16 cellular contexts compared by ENCODE assay signal in genomic region chr11:104609766-104610165, GRCh38.
DNase-seq lines count a peak whose midpoint lies in the region; ATAC-seq and TF ChIP-seq lines count a peak whose summit lies in the region.
"Had no signal": no experiment of that assay in that cellular context is flagged by ENCODE, and none has a peak within 500 bp of the region (broad histone marks: within the 10 kb centered on the region; RNA-seq: fewer than 3 reads in every experiment).

No MANE protein-coding gene starts in this region.

- intact Hi-C loops in heart left ventricle (cut with DNase I) (loop anchor here in 2 of 10 donors (10.0 kb wide), 1 partner anchor 1255 kb away; no protein-coding TSS in a partner anchor), right cardiac atrium (cut with DNase I) (no loop called here), adrenal gland (cut with DNase I) (no loop called here)

- H3K36me3 ChIP-seq in heart left ventricle (no peaks in the 10 kb centered on the region), adrenal gland (replicated peaks in 1 of 2) (no peaks in the 10 kb centered on the region), tibial nerve (no peaks in the 10 kb centered on the region), SJCRH30 (no peaks in the 10 kb centered on the region)
- H3K36me3 ChIP-seq: BLaER1, lower lobe of right lung had no signal

- H3K27ac ChIP-seq in heart left ventricle (peak overlapping the region in 7 of 12 donors; percentile 10 to 78 (median 42)), right cardiac atrium (ENCODE audit: low read length) (no peak overlapping the region), adrenal gland (peak overlapping the region in 3 of 5 donors; percentile 2 to 55 (median 3)), tibial nerve (peak overlapping the region in 3 of 4 donors; percentile 42 to 72 (median 45)), SJCRH30 (no peak overlapping the region)
- H3K27ac ChIP-seq: BLaER1, epithelial cell of prostate, lower lobe of right lung had no signal

- peaks cover 0 to 18% (median 14%) of the 10 kb centered on the region in 12 donors for H3K4me1 ChIP-seq in heart left ventricle
- no peaks in the 10 kb centered on the region for H3K4me1 ChIP-seq in right cardiac atrium (ENCODE audit: control insufficient read depth, insufficient read depth, low read length)
- H3K4me1 ChIP-seq in adrenal gland (replicated peaks in 1 of 2), result peaks cover 0 to 10% of the 10 kb centered on the region in 2 donors
- peaks cover 0 to 18% (median 0%) of the 10 kb centered on the region in 4 donors for H3K4me1 ChIP-seq in tibial nerve
- H3K4me1 ChIP-seq in SJCRH30, result no peaks in the 10 kb centered on the region
- H3K4me1 ChIP-seq: BLaER1 had no signal

- no peak for ATAC-seq in heart left ventricle
- no peak for ATAC-seq in right cardiac atrium
- ATAC-seq in activated naive CD4-positive, alpha-beta T cell treated with anti-CD3 and anti-CD28 coated beads, Interleukin-2, amount 50 U/mL, for 72 hours, result no peak
- ATAC-seq in HG03469 (IDR thresholded peaks at IDR 0.05; ENCODE audit: unreplicated experiment), result no peak

- 19 to 27% (median 22%) methylated on average over 1 of the region's 1 CpG for WGBS in heart left ventricle, 4 donors
- 18% methylated on average over 1 of the region's 1 CpG for WGBS in right cardiac atrium
- WGBS in adrenal gland, 4 donors, result 42 to 45% (median 43%) methylated on average over 1 of the region's 1 CpG
- 3 to 6% methylated on average over 1 of the region's 1 CpG for WGBS in tibial nerve, 2 donors

- no peak overlapping the region for H3K27ac Mint-ChIP-seq in activated naive CD4-positive, alpha-beta T cell treated with anti-CD3 and anti-CD28 coated beads, Interleukin-2, amount 50 U/mL, for 72 hours
- H3K27ac Mint-ChIP-seq: activated T-helper 2 cell treated with anti-CD3 and anti-CD28 coated beads, Interferon-gamma antibody, Interleukin-2, Interleukin-4, amounts not matched to agents 10 μg/mL and 5 μg/mL and 100 μg/mL, durations not matched to agents 14 hours and 24 hours and 36 hours; type B pancreatic cell had no signal

- TF ChIP-seq EP300 in tibial nerve (IDR thresholded peaks at IDR 0.05), result no peak

- H3K9me3 ChIP-seq in heart left ventricle (no peaks in the 10 kb centered on the region), right cardiac atrium (ENCODE audit: control insufficient read depth, low read length) (no peaks in the 10 kb centered on the region), adrenal gland (replicated peaks in 1 of 3) (no peaks in the 10 kb centered on the region), tibial nerve (no peaks in the 10 kb centered on the region), SJCRH30 (replicated peaks) (no peaks in the 10 kb centered on the region)
- H3K9me3 ChIP-seq: BLaER1, Caco-2, lower lobe of right lung had no signal

- H3K36me3 Mint-ChIP-seq in activated naive CD4-positive, alpha-beta T cell treated with anti-CD3 and anti-CD28 coated beads, Interleukin-2, amount 50 U/mL, for 72 hours, result no peaks in the 10 kb centered on the region
- H3K36me3 Mint-ChIP-seq: type B pancreatic cell had no signal

- H3K4me3 ChIP-seq in heart left ventricle (no peak overlapping the region), right cardiac atrium (ENCODE audit: low read length) (no peak overlapping the region), adrenal gland (no peak overlapping the region), tibial nerve (no peak overlapping the region), SJCRH30 (no peak overlapping the region)
- H3K4me3 ChIP-seq: BLaER1, lower lobe of right lung had no signal

- TF ChIP-seq POLR2A in heart left ventricle (IDR thresholded peaks at IDR 0.05) (no peak), adrenal gland (IDR thresholded peaks at IDR 0.05) (no peak), tibial nerve (IDR thresholded peaks at IDR 0.05) (no peak)

- no peaks in the 10 kb centered on the region for H3K9me3 Mint-ChIP-seq in activated naive CD4-positive, alpha-beta T cell treated with anti-CD3 and anti-CD28 coated beads, Interleukin-2, amount 50 U/mL, for 72 hours
- H3K9me3 Mint-ChIP-seq: activated T-helper 2 cell treated with anti-CD3 and anti-CD28 coated beads, Interferon-gamma antibody, Interleukin-2, Interleukin-4, amounts not matched to agents 10 μg/mL and 5 μg/mL and 100 μg/mL, durations not matched to agents 14 hours and 24 hours and 36 hours; stimulated activated naive CD8-positive, alpha-beta T cell treated with anti-CD3 and anti-CD28 coated beads, Interleukin-15, Interleukin-2, amounts not matched to agents 100 ng/mL and 50 ng/mL, for 24 hours; type B pancreatic cell had no signal

- DNase-seq in heart left ventricle, result no peak
- DNase-seq in right cardiac atrium, result no peak
- DNase-seq in adrenal gland, result no peak
- peak; percentile 42 for DNase-seq in inferior parietal cortex (ENCODE audit: extremely low spot score)
- no peak for DNase-seq in tibial nerve (ENCODE audit: low spot score in 2 of 2)
- DNase-seq in activated naive CD4-positive, alpha-beta T cell treated with anti-CD3 and anti-CD28 coated beads, Interleukin-2, amount 50 U/mL, for 72 hours (ENCODE audit: low spot score in 2 of 2), result no peak
- DNase-seq in SJCRH30, result no peak
- DNase-seq: lower lobe of right lung, NCI-H2107 had no signal

- H3K27me3 ChIP-seq in heart left ventricle, result no peaks in the 10 kb centered on the region
- H3K27me3 ChIP-seq in right cardiac atrium (ENCODE audit: control insufficient read depth, insufficient read depth), result no peaks in the 10 kb centered on the region
- no peaks in the 10 kb centered on the region for H3K27me3 ChIP-seq in adrenal gland
- H3K27me3 ChIP-seq in tibial nerve, result no peaks in the 10 kb centered on the region
- no peaks in the 10 kb centered on the region for H3K27me3 ChIP-seq in SJCRH30
- H3K27me3 ChIP-seq: BLaER1 had no signal

- no peak for TF ChIP-seq CTCF in heart left ventricle (IDR thresholded peaks at IDR 0.05)
- TF ChIP-seq CTCF in adrenal gland (IDR thresholded peaks at IDR 0.05), result no peak
- TF ChIP-seq CTCF in tibial nerve (IDR thresholded peaks at IDR 0.05), result no peak

Comparison
In these comparisons a context has a peak if more than half of its experiments do, and no peak if none do; other contexts are left out.
1. H3K27ac ChIP-seq: peak in heart left ventricle (7 of 12), adrenal gland (3 of 5) and tibial nerve (3 of 4); none in right cardiac atrium (single experiment) and SJCRH30 (single experiment).